ENCODE assay signal across 8 cellular contexts in genomic region chr16:58336332-58337089, GRCh38.
A peak's percentile ranks its signal among the peaks of the same experiment; 100 is the strongest.
DNase-seq lines count a peak whose midpoint lies in the region; ATAC-seq lines count a peak whose summit lies in the region.

No MANE protein-coding gene starts in this region.

- ATAC-seq in GM21515 (IDR thresholded peaks at IDR 0.05; ENCODE audit: unreplicated experiment) = peak; percentile 93

- peak; percentile 91 for DNase-seq in DMS 273 (lab: John Stamatoyannopoulos, UW; ENCODE audit: unreplicated experiment)
- peak; percentile 93 for DNase-seq in KBM-7
- DNase-seq in SHP77 (lab: John Stamatoyannopoulos, UW) = peak; percentile 50 to 56
- DNase-seq in activated T-helper 9 cell treated with anti-CD3 and anti-CD28 coated beads, Interleukin-2, amount 50 U/mL, for 16 hours (ENCODE audit: low read depth) = peak; percentile 73
- peak; percentile 42 for DNase-seq in foreskin melanocyte
- DNase-seq in non-pigmented ciliary epithelial cell (ENCODE audit: low read depth) = peak; percentile 18
- DNase-seq in superior temporal gyrus (ENCODE audit: extremely low spot score) = peak; percentile 93

- in situ Hi-C loops in KBM-7 (cut with MboI; ENCODE audit: low pct_unique_long_range_greater_than_20kb, low sequenced_read_pairs) = loop anchor here (10.0 to 25.0 kb wide), 2 partner anchors 158 to 326 kb away; no protein-coding TSS in a partner anchor

Comparison
In these comparisons a context has a peak if more than half of its experiments do, and no peak if none do; other contexts are left out.
1. Peak in every context shown above with its lines: DNase-seq and ATAC-seq.
2. DNase-seq: peak in every context shown above with its lines; median percentile 93 in KBM-7; 93 in superior temporal gyrus; 91 in DMS 273; 73 in activated T-helper 9 cell treated with anti-CD3 and anti-CD28 coated beads, Interleukin-2, amount 50 U/mL, for 16 hours; 53 in SHP77; 42 in foreskin melanocyte; 18 in non-pigmented ciliary epithelial cell.